Comparison of ENCODE assay signal across 8 cellular contexts in the genomic region with DNA sequence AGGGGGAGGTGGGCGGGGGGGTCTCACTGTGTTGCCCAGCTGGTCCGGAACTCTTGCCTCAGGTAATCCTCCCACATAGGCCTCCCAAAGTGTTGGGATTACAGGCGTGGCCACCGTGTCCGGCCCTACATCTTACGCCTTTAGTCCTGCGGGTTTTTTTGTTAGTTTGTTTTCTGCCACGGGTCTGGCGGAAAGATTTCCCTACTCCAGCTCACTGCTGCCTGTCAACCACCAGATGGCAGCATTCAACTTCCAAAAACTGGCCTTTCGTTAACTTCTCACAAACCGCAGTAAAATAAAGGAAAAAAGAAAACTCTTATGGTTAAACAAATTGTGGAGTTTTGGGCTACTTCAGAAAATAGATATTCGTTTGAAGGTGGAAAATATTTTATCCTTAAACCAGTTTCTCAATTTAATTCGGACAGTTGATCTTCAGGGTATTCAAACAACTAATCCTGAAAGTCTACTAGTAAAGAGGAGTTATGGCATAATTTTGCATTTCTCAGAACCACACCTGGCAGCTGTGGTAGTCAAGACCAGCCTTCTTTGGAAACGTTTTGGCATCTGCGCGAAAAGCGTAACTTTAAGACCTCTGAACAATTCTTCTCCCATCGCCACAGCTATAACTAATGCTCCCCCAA. TPM values are rescaled to one million over a fixed set of nuclear protein-coding genes. Genes with fewer than 3 reads are reported as not detected.
DNase-seq lines count a peak whose midpoint lies in the region.

No MANE protein-coding gene starts in this region.

- DNase-seq in NCI-H187 (lab: John Stamatoyannopoulos, UW) (peak; percentile 13 to 18), NCI-H187 treated with DMSO at 0.1 percent for 48 hours (lab: John Stamatoyannopoulos, UW) (no peak), H4 (ENCODE audit: low spot score) (peak; percentile 59), NCI-H2196 (lab: John Stamatoyannopoulos, UW; ENCODE audit: unreplicated experiment) (peak; percentile 21), astrocyte of the hippocampus (ENCODE audit: low read depth, low spot score) (peak; percentile 80), iPS-NIHi7 (ENCODE audit: extremely low spot score) (peak; percentile 79), GF-D8 (lab: John Stamatoyannopoulos, UW) (no peak)
- peak; percentile 20 for DNase-seq in stimulated activated CD8-positive, alpha-beta memory T cell treated with anti-CD3 and anti-CD28 coated beads, Interleukin-4, amount 100 ng/mL, for 48 hours

RNA-seq across cellular contexts. Expression of gene LUZP4, which starts 41.1 kb away (rescaled TPM):
- total RNA-seq in H4 (2014; rRNA removed; shearing (Covaris generic)): not detected in 2 replicates

Comparison
In these comparisons a context has a peak if more than half of its experiments do, and no peak if none do; other contexts are left out.
1. DNase-seq: peak in NCI-H187 (2 of 2), H4 (single experiment), NCI-H2196 (single experiment), astrocyte of the hippocampus (single experiment), iPS-NIHi7 (single experiment) and stimulated activated CD8-positive, alpha-beta memory T cell treated with anti-CD3 and anti-CD28 coated beads, Interleukin-4, amount 100 ng/mL, for 48 hours (single experiment); none in NCI-H187 treated with DMSO at 0.1 percent for 48 hours (single experiment) and GF-D8 (single experiment).